In genomic region chrX:56765816-56766553, GRCh38 we compare ENCODE assay signal across 12 cellular contexts. TPM values are rescaled to one million over a fixed set of nuclear protein-coding genes. Genes with fewer than 3 reads are reported as not detected.
A peak's percentile ranks its signal among the peaks of the same experiment; 100 is the strongest.
DNase-seq lines count a peak whose midpoint lies in the region; ATAC-seq and TF ChIP-seq lines count a peak whose summit lies in the region.
"Had no signal": no experiment of that assay in that cellular context is flagged by ENCODE, and none has a peak within 500 bp of the region (broad histone marks: within the 10 kb centered on the region; RNA-seq: fewer than 3 reads in every experiment).

No MANE protein-coding gene starts in this region.

- H3K27me3 Mint-ChIP-seq in CD8-positive, alpha-beta T cell (ENCODE audit: low read depth) = no peaks in the 10 kb centered on the region
- no peaks in the 10 kb centered on the region for H3K27me3 Mint-ChIP-seq in chondrocyte (ENCODE audit: low read depth)

- H3K27ac Mint-ChIP-seq in CD8-positive, alpha-beta T cell = peak overlapping the region; percentile 91
- H3K27ac Mint-ChIP-seq in chondrocyte (ENCODE audit: unreplicated experiment) = peak overlapping the region; percentile 52
- H3K27ac Mint-ChIP-seq: mesothelial cell of epicardium had no signal

- H3K4me1 ChIP-seq in CD8-positive, alpha-beta T cell (ENCODE audit: insufficient read depth, low read length) = peaks cover 40% of the 10 kb centered on the region
- peaks cover 15% of the 10 kb centered on the region for H3K4me1 ChIP-seq in psoas muscle

- CTCF ChIA-PET in CD8-positive, alpha-beta T cell (lab: Charles Lee) = interaction anchor here (0.9 to 1.0 kb wide), 2 partner anchors 208 to 1056 kb away, joined by 3 read pairs; no protein-coding TSS in a partner anchor

- H3K36me3 Mint-ChIP-seq in CD8-positive, alpha-beta T cell = peaks cover 5% of the 10 kb centered on the region
- no peaks in the 10 kb centered on the region for H3K36me3 Mint-ChIP-seq in chondrocyte (ENCODE audit: low read depth)
- H3K36me3 Mint-ChIP-seq: mesothelial cell of epicardium had no signal

- peak in 1 of 7 experiments; percentile 48 for DNase-seq in CD8-positive, alpha-beta T cell
- DNase-seq in HL-60 (ENCODE audit: low read depth in 1 of 2, low spot score in 1 of 2) (peak in 1 of 2 experiments; percentile 52), chondrocyte (ENCODE audit: low spot score) (no peak), psoas muscle (no peak), DMS53 treated with DMSO at 0.1 percent for 48 hours (lab: John Stamatoyannopoulos, UW; ENCODE audit: unreplicated experiment) (no peak), MV-4-11 (lab: John Stamatoyannopoulos, UW) (no peak)
- no peak for DNase-seq in stimulated activated CD4-positive, alpha-beta T cell treated with anti-CD3 and anti-CD28 coated beads, Interleukin-4, amount 100 ng/mL, for 4 hours
- DNase-seq in stimulated activated CD4-positive, alpha-beta T cell treated with anti-CD3 and anti-CD28 coated beads, Interleukin-12 subunit alpha, Interleukin-12 subunit beta, amount 100 ng/mL, for 4 hours = no peak
- DNase-seq: esophagus squamous epithelium, NCI-H1417 treated with DMSO at 0.1 percent for 48 hours, SHP77 had no signal

- peak overlapping the region; percentile 37 for H3K27ac ChIP-seq in CD8-positive, alpha-beta T cell (ENCODE audit: low read depth, low read length)
- H3K27ac ChIP-seq in HL-60 (replicated peaks) = peak overlapping the region; percentile 51
- no peak overlapping the region for H3K27ac ChIP-seq in psoas muscle

- H3K9me3 ChIP-seq in CD8-positive, alpha-beta T cell (ENCODE audit: low read length) = no peaks in the 10 kb centered on the region
- no peaks in the 10 kb centered on the region for H3K9me3 ChIP-seq in psoas muscle
- H3K9me3 ChIP-seq: esophagus squamous epithelium had no signal

- 65 to 71% (median 68%) methylated on average over 8 of the region's 8 CpGs for WGBS in psoas muscle, 3 donors

- H3K9me3 Mint-ChIP-seq in CD8-positive, alpha-beta T cell = no peaks in the 10 kb centered on the region
- H3K9me3 Mint-ChIP-seq in chondrocyte (ENCODE audit: low read depth) = peaks cover 5% of the 10 kb centered on the region
- H3K9me3 Mint-ChIP-seq: mesothelial cell of epicardium had no signal

- peak overlapping the region; percentile 70 for H3K4me3 Mint-ChIP-seq in CD8-positive, alpha-beta T cell
- H3K4me3 Mint-ChIP-seq in chondrocyte (ENCODE audit: unreplicated experiment) = no peak overlapping the region

- intact Hi-C loops in CD8-positive, alpha-beta T cell (cut with DNase I, micrococcal nuclease) = no loop called here
- intact Hi-C loops in psoas muscle (cut with DNase I) = no loop called here

- no peaks in the 10 kb centered on the region for H3K36me3 ChIP-seq in CD8-positive, alpha-beta T cell (ENCODE audit: insufficient read depth, low read length)
- no peaks in the 10 kb centered on the region for H3K36me3 ChIP-seq in psoas muscle (ENCODE audit: insufficient read depth in 1 of 2, low read depth in 1 of 2)

- POLR2A ChIA-PET in CD8-positive, alpha-beta T cell (lab: Charles Lee) = interaction anchor here (1.3 kb wide), 1 partner anchor 209 kb away, joined by 3 read pairs; no protein-coding TSS in a partner anchor

- H3K4me1 Mint-ChIP-seq in CD8-positive, alpha-beta T cell (ENCODE audit: low read depth) = peaks cover 42% of the 10 kb centered on the region
- H3K4me1 Mint-ChIP-seq in chondrocyte (ENCODE audit: low read depth) = peaks cover 14% of the 10 kb centered on the region

- H3K27me3 ChIP-seq in CD8-positive, alpha-beta T cell (ENCODE audit: insufficient read depth, low read length) = no peaks in the 10 kb centered on the region
- H3K27me3 ChIP-seq in HL-60 (ENCODE audit: insufficient read depth, poor library complexity, severe bottlenecking) (no peaks in the 10 kb centered on the region), psoas muscle (ENCODE audit: insufficient read depth in 3 of 3, low read length in 2 of 3) (no peaks in the 10 kb centered on the region)
- H3K27me3 ChIP-seq: esophagus squamous epithelium had no signal

- no peak for ATAC-seq in CD8-positive, alpha-beta T cell
- ATAC-seq in psoas muscle = no peak

- no peak for TF ChIP-seq CTCF in CD8-positive, alpha-beta T cell (IDR thresholded peaks at IDR 0.05)
- no peak for TF ChIP-seq CTCF in HL-60 (IDR thresholded peaks at IDR 0.05; ENCODE audit: insufficient read depth, low read length)
- TF ChIP-seq CTCF in chondrocyte (IDR thresholded peaks at IDR 0.05) = no peak
- no peak for TF ChIP-seq CTCF in psoas muscle (IDR thresholded peaks at IDR 0.05)

- H3K4me3 ChIP-seq in CD8-positive, alpha-beta T cell (ENCODE audit: low read depth, low read length) = no peak overlapping the region
- no peak overlapping the region for H3K4me3 ChIP-seq in HL-60 (replicated peaks; ENCODE audit: insufficient read depth, low read length)
- peak overlapping the region; percentile 80 for H3K4me3 ChIP-seq in psoas muscle

RNA-seq across cellular contexts. Expression of gene NBDY, which starts 36.9 kb away (rescaled TPM):
- 10 to 100 TPM; 20.6 to 22.5 TPM for total RNA-seq in CD8-positive, alpha-beta T cell
- 49.9 to 63.1 TPM (median 51.1 TPM) in 3 replicates for total RNA-seq in chondrocyte
- 10 to 100 TPM in 2 of 4 donors, 1 to 10 TPM in 2; 5.3 to 15.6 (median 8.5) TPM for total RNA-seq in psoas muscle
- 1 to 10 TPM; 5.2 to 7.7 (median 6.5) TPM for polyA plus RNA-seq in psoas muscle
